ENCODE assay signal across 9 cellular contexts in genomic region chr22:39529487-39529851, GRCh38. TPM values are rescaled to one million over a fixed set of nuclear protein-coding genes. Genes with fewer than 3 reads are reported as not detected.
A peak's percentile ranks its signal among the peaks of the same experiment; 100 is the strongest.
DNase-seq lines count a peak whose midpoint lies in the region; ATAC-seq and TF ChIP-seq lines count a peak whose summit lies in the region.
"Had no signal": no experiment of that assay in that cellular context is flagged by ENCODE, and none has a peak within 500 bp of the region (broad histone marks: within the 10 kb centered on the region; RNA-seq: fewer than 3 reads in every experiment).

No MANE protein-coding gene starts in this region.

- no peaks in the 10 kb centered on the region for H3K27me3 ChIP-seq in DOHH2 (ENCODE audit: control insufficient read depth, low read length)
- H3K27me3 ChIP-seq in effector memory CD4-positive, alpha-beta T cell (replicated peaks; ENCODE audit: control insufficient read depth, insufficient read depth, low read length, poor library complexity, severe bottlenecking) = no peaks in the 10 kb centered on the region
- no peaks in the 10 kb centered on the region for H3K27me3 ChIP-seq in rectal smooth muscle tissue (ENCODE audit: control insufficient read depth, insufficient read depth, low read length)

- DNase-seq in OCI-LY7 (ENCODE audit: low spot score) (peak; percentile 29), NCI-H524 (lab: John Stamatoyannopoulos, UW) (no peak), anterior cingulate cortex (lab: John Stamatoyannopoulos, UW) (no peak)
- no peak for DNase-seq in effector memory CD4-positive, alpha-beta T cell
- DNase-seq: NK-92 treated with Interleukin-12 subunit alpha and Interleukin-12 subunit beta, amount 100 ng/mL, for 24 hours had no signal

- H3K36me3 ChIP-seq in DOHH2 (ENCODE audit: control insufficient read depth, low read length) (peaks cover 71% of the 10 kb centered on the region), OCI-LY7 (ENCODE audit: insufficient read depth, low read length) (peaks cover 57% of the 10 kb centered on the region), rectal smooth muscle tissue (ENCODE audit: control insufficient read depth, insufficient read depth, low read length) (peaks cover 7% of the 10 kb centered on the region)
- H3K36me3 ChIP-seq in effector memory CD4-positive, alpha-beta T cell (ENCODE audit: control insufficient read depth, insufficient read depth, low read length) = peaks cover 30% of the 10 kb centered on the region

- 0 out of 2 replicates have a peak, but pooled peaks cover 4% of the 10 kb centered on the region for H4K20me1 ChIP-seq in DOHH2 (ENCODE audit: control insufficient read depth, insufficient read depth, low read depth, low read length)
- H4K20me1 ChIP-seq in OCI-LY7 (ENCODE audit: insufficient read depth, low read length) = peaks cover 3% of the 10 kb centered on the region; the same call in 1 of the 2 replicates

- no peaks in the 10 kb centered on the region for H3K9me2 ChIP-seq in DOHH2 (replicated peaks; ENCODE audit: control insufficient read depth, low read length)
- H3K9me2 ChIP-seq in OCI-LY7 (ENCODE audit: insufficient read depth, low read length) = no peaks in the 10 kb centered on the region

- no peak overlapping the region for H2AFZ ChIP-seq in OCI-LY7 (ENCODE audit: low read length)

- ATAC-seq in HG02884 (IDR thresholded peaks at IDR 0.05; ENCODE audit: unreplicated experiment) (no peak), HG03460 (IDR thresholded peaks at IDR 0.05; ENCODE audit: unreplicated experiment) (no peak)

- peak overlapping the region; percentile 90 for H3K4me3 ChIP-seq in DOHH2 (ENCODE audit: low read length)
- H3K4me3 ChIP-seq in OCI-LY7 (ENCODE audit: low read depth, low read length, poor library complexity, severe bottlenecking) = peak overlapping the region; percentile 97
- no peak overlapping the region for H3K4me3 ChIP-seq in effector memory CD4-positive, alpha-beta T cell (ENCODE audit: insufficient read depth, low read depth, low read length, poor library complexity, severe bottlenecking)
- H3K4me3 ChIP-seq in rectal smooth muscle tissue (ENCODE audit: low read length) = no peak overlapping the region

- intact Hi-C loops in OCI-LY7 (cut with micrococcal nuclease; ENCODE audit: unreplicated experiment) = loop anchor here (1.0 to 5.0 kb wide), 7 partner anchors 36 to 377 kb away; partner anchors contain the start of genes CBX7, RPL3 and TAB1

- H3K79me2 ChIP-seq in DOHH2 (ENCODE audit: control insufficient read depth, low read length) (peaks cover 59% of the 10 kb centered on the region), OCI-LY7 (ENCODE audit: insufficient read depth, low read depth, low read length) (peaks cover 27% of the 10 kb centered on the region)

- H3K27ac ChIP-seq in DOHH2 (ENCODE audit: low read depth, low read length) (peak overlapping the region; percentile 99), OCI-LY7 (ENCODE audit: low read depth, low read length, poor library complexity, severe bottlenecking) (peak overlapping the region; percentile 95), rectal smooth muscle tissue (ENCODE audit: low read depth, low read length) (peak overlapping the region; percentile 16)
- H3K27ac ChIP-seq in effector memory CD4-positive, alpha-beta T cell (ENCODE audit: insufficient read depth, low read length, poor library complexity, severe bottlenecking) = peak overlapping the region; percentile 47

- no TSS peak for BruUV-seq in OCI-LY7 (replicated peaks; lab: Mats Ljungman, UMichigan)

- no peaks in the 10 kb centered on the region for H3K9me3 ChIP-seq in DOHH2 (ENCODE audit: control insufficient read depth, insufficient read depth, low read length)
- H3K9me3 ChIP-seq in OCI-LY7 (ENCODE audit: low read length) = no peaks in the 10 kb centered on the region
- H3K9me3 ChIP-seq in effector memory CD4-positive, alpha-beta T cell (ENCODE audit: control insufficient read depth, low read length) = no peaks in the 10 kb centered on the region

- H3F3A ChIP-seq in DOHH2 (ENCODE audit: control insufficient read depth, insufficient read depth) = peaks cover 51% of the 10 kb centered on the region

- H3K9ac ChIP-seq in rectal smooth muscle tissue (ENCODE audit: low read length) = no peak overlapping the region

- H3K4me1 ChIP-seq in DOHH2 (ENCODE audit: control insufficient read depth, low read length) = peaks cover 78% of the 10 kb centered on the region
- H3K4me1 ChIP-seq in OCI-LY7 (ENCODE audit: insufficient read depth, low read length, poor library complexity, severe bottlenecking) = peaks cover 81% of the 10 kb centered on the region
- H3K4me1 ChIP-seq in effector memory CD4-positive, alpha-beta T cell (ENCODE audit: control insufficient read depth, insufficient read depth, low read length, poor library complexity, severe bottlenecking) = peaks cover 62% of the 10 kb centered on the region
- H3K4me1 ChIP-seq in rectal smooth muscle tissue (ENCODE audit: control insufficient read depth, insufficient read depth, low read length) = peaks cover 23% of the 10 kb centered on the region

- CTCF ChIA-PET in OCI-LY7 (lab: Charles Lee; ENCODE audit: unreplicated experiment) = interaction anchor here (1.0 to 3.2 kb wide), 5 partner anchors 13 to 186 kb away, joined by 3 to 17 read pairs (median 4); no protein-coding TSS in a partner anchor

- TF ChIP-seq CTCF in DOHH2 (IDR thresholded peaks at IDR 0.05; ENCODE audit: low read depth, low read length, poor library complexity, severe bottlenecking) = peak; percentile 1
- TF ChIP-seq CTCF in OCI-LY7 (conservative IDR thresholded peaks at IDR 0.05; ENCODE audit: low read length) = peak; percentile 57

- POLR2A ChIA-PET in OCI-LY7 (lab: Charles Lee) = interaction anchor here (1.1 to 2.4 kb wide), 6 partner anchors 9 to 514 kb away, joined by 3 to 15 read pairs (median 5); partner anchors contain the start of gene ATF4

- peak overlapping the region; percentile 98 for H3K4me2 ChIP-seq in DOHH2 (ENCODE audit: low read length)
- peak overlapping the region; percentile 81 for H3K4me2 ChIP-seq in OCI-LY7 (ENCODE audit: low read length)

RNA-seq across cellular contexts. Expression of gene RPS19BP1, which starts 3.1 kb away (rescaled TPM):
- 148 and 185 TPM in 2 replicates for total RNA-seq in OCI-LY7 (2014; rRNA removed; shearing (Covaris generic))
- total RNA-seq in OCI-LY7 (2022) = 78.6 and 88.1 TPM in 2 replicates

RNA-seq across cellular contexts. Expression of gene ATF4, which starts 9.1 kb away (rescaled TPM):
- 716 and 720 TPM in 2 replicates for total RNA-seq in OCI-LY7 (2014; rRNA removed; shearing (Covaris generic))
- total RNA-seq in OCI-LY7 (2022) = 732 and 779 TPM in 2 replicates

RNA-seq across cellular contexts. Expression of gene MIEF1, which starts 27.4 kb away (rescaled TPM):
- total RNA-seq in OCI-LY7 (2014; rRNA removed; shearing (Covaris generic)) = 32.5 and 34.1 TPM in 2 replicates
- 51.9 and 55.0 TPM in 2 replicates for total RNA-seq in OCI-LY7 (2022)

RNA-seq across cellular contexts. Expression of gene CACNA1I, which starts 41.1 kb away (rescaled TPM):
- 0.03 TPM in 2 replicates for total RNA-seq in OCI-LY7 (2014; rRNA removed; shearing (Covaris generic))
- 0.17 TPM in 1 of 2 replicates, not detected in the other for total RNA-seq in OCI-LY7 (2022)

Comparison
In these comparisons a context has a peak if more than half of its experiments do, and no peak if none do; other contexts are left out.
1. H3K27ac ChIP-seq: peak in every context shown above with its lines; median percentile 99 in DOHH2; 95 in OCI-LY7; 47 in effector memory CD4-positive, alpha-beta T cell; 16 in rectal smooth muscle tissue.
2. H3K4me3 ChIP-seq: peak in DOHH2 (single experiment) and OCI-LY7 (single experiment); none in effector memory CD4-positive, alpha-beta T cell (single experiment) and rectal smooth muscle tissue (single experiment).